Comparison of ENCODE assay signal across 1 cellular context in genomic region chr1:51296379-51297357, GRCh38.
TF ChIP-seq lines count a peak whose summit lies in the region.

No MANE protein-coding gene starts in this region.

TF ChIP-seq in HepG2, 621 proteins besides CTCF, POLR2A, EP300 and RAD21 (continued from another document and continues in another):
- no peak for TF ChIP-seq ZNF841 (CRISPR knock-in tag; IDR thresholded peaks at IDR 0.05; ENCODE audit: borderline replicate concordance)
- TF ChIP-seq ZNF562 (CRISPR knock-in tag; IDR thresholded peaks at IDR 0.05; ENCODE audit: borderline replicate concordance): no peak
- TF ChIP-seq HES4 (CRISPR knock-in tag; IDR thresholded peaks at IDR 0.05; ENCODE audit: borderline replicate concordance): no peak
- TF ChIP-seq, protein P1, sequence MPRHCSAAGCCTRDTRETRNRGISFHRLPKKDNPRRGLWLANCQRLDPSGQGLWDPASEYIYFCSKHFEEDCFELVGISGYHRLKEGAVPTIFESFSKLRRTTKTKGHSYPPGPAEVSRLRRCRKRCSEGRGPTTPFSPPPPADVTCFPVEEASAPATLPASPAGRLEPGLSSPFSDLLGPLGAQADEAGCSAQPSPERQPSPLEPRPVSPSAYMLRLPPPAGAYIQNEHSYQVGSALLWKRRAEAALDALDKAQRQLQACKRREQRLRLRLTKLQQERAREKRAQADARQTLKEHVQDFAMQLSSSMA (CRISPR knock-in tag; IDR thresholded peaks at IDR 0.05): no peak
- TF ChIP-seq TOPORS (CRISPR knock-in tag; IDR thresholded peaks at IDR 0.05): no peak
- no peak for TF ChIP-seq MED1 (CRISPR knock-in tag; IDR thresholded peaks at IDR 0.05)
- no peak for TF ChIP-seq ZNF17 (CRISPR knock-in tag; IDR thresholded peaks at IDR 0.05)
- TF ChIP-seq, protein P2, sequence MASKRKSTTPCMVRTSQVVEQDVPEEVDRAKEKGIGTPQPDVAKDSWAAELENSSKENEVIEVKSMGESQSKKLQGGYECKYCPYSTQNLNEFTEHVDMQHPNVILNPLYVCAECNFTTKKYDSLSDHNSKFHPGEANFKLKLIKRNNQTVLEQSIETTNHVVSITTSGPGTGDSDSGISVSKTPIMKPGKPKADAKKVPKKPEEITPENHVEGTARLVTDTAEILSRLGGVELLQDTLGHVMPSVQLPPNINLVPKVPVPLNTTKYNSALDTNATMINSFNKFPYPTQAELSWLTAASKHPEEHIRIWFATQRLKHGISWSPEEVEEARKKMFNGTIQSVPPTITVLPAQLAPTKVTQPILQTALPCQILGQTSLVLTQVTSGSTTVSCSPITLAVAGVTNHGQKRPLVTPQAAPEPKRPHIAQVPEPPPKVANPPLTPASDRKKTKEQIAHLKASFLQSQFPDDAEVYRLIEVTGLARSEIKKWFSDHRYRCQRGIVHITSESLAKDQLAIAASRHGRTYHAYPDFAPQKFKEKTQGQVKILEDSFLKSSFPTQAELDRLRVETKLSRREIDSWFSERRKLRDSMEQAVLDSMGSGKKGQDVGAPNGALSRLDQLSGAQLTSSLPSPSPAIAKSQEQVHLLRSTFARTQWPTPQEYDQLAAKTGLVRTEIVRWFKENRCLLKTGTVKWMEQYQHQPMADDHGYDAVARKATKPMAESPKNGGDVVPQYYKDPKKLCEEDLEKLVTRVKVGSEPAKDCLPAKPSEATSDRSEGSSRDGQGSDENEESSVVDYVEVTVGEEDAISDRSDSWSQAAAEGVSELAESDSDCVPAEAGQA (IDR thresholded peaks at IDR 0.05; ENCODE audit: low read depth): no peak
- TF ChIP-seq, protein P2 (CRISPR knock-in tag; IDR thresholded peaks at IDR 0.05; ENCODE audit: borderline replicate concordance): no peak
- TF ChIP-seq, protein P3, sequence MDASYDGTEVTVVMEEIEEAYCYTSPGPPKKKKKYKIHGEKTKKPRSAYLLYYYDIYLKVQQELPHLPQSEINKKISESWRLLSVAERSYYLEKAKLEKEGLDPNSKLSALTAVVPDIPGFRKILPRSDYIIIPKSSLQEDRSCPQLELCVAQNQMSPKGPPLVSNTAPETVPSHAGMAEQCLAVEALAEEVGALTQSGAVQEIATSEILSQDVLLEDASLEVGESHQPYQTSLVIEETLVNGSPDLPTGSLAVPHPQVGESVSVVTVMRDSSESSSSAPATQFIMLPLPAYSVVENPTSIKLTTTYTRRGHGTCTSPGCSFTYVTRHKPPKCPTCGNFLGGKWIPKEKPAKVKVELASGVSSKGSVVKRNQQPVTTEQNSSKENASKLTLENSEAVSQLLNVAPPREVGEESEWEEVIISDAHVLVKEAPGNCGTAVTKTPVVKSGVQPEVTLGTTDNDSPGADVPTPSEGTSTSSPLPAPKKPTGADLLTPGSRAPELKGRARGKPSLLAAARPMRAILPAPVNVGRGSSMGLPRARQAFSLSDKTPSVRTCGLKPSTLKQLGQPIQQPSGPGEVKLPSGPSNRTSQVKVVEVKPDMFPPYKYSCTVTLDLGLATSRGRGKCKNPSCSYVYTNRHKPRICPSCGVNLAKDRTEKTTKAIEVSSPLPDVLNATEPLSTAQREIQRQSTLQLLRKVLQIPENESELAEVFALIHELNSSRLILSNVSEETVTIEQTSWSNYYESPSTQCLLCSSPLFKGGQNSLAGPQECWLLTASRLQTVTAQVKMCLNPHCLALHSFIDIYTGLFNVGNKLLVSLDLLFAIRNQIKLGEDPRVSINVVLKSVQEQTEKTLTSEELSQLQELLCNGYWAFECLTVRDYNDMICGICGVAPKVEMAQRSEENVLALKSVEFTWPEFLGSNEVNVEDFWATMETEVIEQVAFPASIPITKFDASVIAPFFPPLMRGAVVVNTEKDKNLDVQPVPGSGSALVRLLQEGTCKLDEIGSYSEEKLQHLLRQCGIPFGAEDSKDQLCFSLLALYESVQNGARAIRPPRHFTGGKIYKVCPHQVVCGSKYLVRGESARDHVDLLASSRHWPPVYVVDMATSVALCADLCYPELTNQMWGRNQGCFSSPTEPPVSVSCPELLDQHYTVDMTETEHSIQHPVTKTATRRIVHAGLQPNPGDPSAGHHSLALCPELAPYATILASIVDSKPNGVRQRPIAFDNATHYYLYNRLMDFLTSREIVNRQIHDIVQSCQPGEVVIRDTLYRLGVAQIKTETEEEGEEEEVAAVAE (CRISPR knock-in tag; IDR thresholded peaks at IDR 0.05; ENCODE audit: borderline replicate concordance): no peak; the same call in 1 of the 2 replicates
- no peak for TF ChIP-seq WIZ (CRISPR knock-in tag; IDR thresholded peaks at IDR 0.05)
- no peak for TF ChIP-seq PHF21A (CRISPR knock-in tag; IDR thresholded peaks at IDR 0.05)
- TF ChIP-seq ETV5 (CRISPR knock-in tag; IDR thresholded peaks at IDR 0.05; ENCODE audit: borderline replicate concordance): peak; percentile 77
- TF ChIP-seq DMAP1 (CRISPR knock-in tag; IDR thresholded peaks at IDR 0.05): peak; percentile 28; the same call in 1 of the 2 replicates
- no peak for TF ChIP-seq PAXIP1 (CRISPR knock-in tag; conservative IDR thresholded peaks at IDR 0.05)
- TF ChIP-seq KDM5A (IDR thresholded peaks at IDR 0.05; ENCODE audit: borderline replicate concordance, low read length): no peak
- TF ChIP-seq TCF7 (IDR thresholded peaks at IDR 0.05; ENCODE audit: low read depth): no peak
- no peak for TF ChIP-seq NFYC (CRISPR knock-in tag; IDR thresholded peaks at IDR 0.05)
- TF ChIP-seq RNF2 (conservative IDR thresholded peaks at IDR 0.05; ENCODE audit: low read depth): no peak
- TF ChIP-seq, protein P4, sequence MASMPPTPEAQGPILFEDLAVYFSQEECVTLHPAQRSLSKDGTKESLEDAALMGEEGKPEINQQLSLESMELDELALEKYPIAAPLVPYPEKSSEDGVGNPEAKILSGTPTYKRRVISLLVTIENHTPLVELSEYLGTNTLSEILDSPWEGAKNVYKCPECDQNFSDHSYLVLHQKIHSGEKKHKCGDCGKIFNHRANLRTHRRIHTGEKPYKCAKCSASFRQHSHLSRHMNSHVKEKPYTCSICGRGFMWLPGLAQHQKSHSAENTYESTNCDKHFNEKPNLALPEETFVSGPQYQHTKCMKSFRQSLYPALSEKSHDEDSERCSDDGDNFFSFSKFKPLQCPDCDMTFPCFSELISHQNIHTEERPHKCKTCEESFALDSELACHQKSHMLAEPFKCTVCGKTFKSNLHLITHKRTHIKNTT (CRISPR knock-in tag; IDR thresholded peaks at IDR 0.05): no peak
- TF ChIP-seq ZUFSP (CRISPR knock-in tag; IDR thresholded peaks at IDR 0.05; ENCODE audit: borderline replicate concordance): no peak
- TF ChIP-seq ZBTB42 (CRISPR knock-in tag; IDR thresholded peaks at IDR 0.05): no peak
- TF ChIP-seq FOXA1 (IDR thresholded peaks at IDR 0.05): no peak
- no peak for TF ChIP-seq FOXA1 (CRISPR knock-in tag; IDR thresholded peaks at IDR 0.05)
- no peak for TF ChIP-seq RXRA (CRISPR knock-in tag; IDR thresholded peaks at IDR 0.05)
- peak; percentile 45; the same call in 1 of the 2 replicates for TF ChIP-seq SALL1 (CRISPR knock-in tag; IDR thresholded peaks at IDR 0.05)
- TF ChIP-seq, protein P5, sequence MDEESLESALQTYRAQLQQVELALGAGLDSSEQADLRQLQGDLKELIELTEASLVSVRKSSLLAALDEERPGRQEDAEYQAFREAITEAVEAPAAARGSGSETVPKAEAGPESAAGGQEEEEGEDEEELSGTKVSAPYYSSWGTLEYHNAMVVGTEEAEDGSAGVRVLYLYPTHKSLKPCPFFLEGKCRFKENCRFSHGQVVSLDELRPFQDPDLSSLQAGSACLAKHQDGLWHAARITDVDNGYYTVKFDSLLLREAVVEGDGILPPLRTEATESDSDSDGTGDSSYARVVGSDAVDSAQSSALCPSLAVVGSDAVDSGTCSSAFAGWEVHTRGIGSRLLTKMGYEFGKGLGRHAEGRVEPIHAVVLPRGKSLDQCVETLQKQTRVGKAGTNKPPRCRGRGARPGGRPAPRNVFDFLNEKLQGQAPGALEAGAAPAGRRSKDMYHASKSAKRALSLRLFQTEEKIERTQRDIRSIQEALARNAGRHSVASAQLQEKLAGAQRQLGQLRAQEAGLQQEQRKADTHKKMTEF (CRISPR knock-in tag; IDR thresholded peaks at IDR 0.05): peak; percentile 46
- TF ChIP-seq, protein P6, sequence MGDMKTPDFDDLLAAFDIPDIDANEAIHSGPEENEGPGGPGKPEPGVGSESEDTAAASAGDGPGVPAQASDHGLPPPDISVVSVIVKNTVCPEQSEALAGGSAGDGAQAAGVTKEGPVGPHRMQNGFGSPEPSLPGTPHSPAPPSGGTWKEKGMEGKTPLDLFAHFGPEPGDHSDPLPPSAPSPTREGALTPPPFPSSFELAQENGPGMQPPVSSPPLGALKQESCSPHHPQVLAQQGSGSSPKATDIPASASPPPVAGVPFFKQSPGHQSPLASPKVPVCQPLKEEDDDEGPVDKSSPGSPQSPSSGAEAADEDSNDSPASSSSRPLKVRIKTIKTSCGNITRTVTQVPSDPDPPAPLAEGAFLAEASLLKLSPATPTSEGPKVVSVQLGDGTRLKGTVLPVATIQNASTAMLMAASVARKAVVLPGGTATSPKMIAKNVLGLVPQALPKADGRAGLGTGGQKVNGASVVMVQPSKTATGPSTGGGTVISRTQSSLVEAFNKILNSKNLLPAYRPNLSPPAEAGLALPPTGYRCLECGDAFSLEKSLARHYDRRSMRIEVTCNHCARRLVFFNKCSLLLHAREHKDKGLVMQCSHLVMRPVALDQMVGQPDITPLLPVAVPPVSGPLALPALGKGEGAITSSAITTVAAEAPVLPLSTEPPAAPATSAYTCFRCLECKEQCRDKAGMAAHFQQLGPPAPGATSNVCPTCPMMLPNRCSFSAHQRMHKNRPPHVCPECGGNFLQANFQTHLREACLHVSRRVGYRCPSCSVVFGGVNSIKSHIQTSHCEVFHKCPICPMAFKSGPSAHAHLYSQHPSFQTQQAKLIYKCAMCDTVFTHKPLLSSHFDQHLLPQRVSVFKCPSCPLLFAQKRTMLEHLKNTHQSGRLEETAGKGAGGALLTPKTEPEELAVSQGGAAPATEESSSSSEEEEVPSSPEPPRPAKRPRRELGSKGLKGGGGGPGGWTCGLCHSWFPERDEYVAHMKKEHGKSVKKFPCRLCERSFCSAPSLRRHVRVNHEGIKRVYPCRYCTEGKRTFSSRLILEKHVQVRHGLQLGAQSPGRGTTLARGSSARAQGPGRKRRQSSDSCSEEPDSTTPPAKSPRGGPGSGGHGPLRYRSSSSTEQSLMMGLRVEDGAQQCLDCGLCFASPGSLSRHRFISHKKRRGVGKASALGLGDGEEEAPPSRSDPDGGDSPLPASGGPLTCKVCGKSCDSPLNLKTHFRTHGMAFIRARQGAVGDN (CRISPR knock-in tag; IDR thresholded peaks at IDR 0.05): peak; percentile 76
- TF ChIP-seq ZNF878 (CRISPR knock-in tag; IDR thresholded peaks at IDR 0.05): no peak
- TF ChIP-seq SOX13 (IDR thresholded peaks at IDR 0.05): no peak
- peak in 1 of 2 experiments; percentile 11; a peak in 1 of 4 replicates for TF ChIP-seq SOX13 (CRISPR knock-in tag; conservative IDR thresholded peaks at IDR 0.05 in 1 of 2, IDR thresholded peaks at IDR 0.05 in 1 of 2)
- TF ChIP-seq, protein P7, sequence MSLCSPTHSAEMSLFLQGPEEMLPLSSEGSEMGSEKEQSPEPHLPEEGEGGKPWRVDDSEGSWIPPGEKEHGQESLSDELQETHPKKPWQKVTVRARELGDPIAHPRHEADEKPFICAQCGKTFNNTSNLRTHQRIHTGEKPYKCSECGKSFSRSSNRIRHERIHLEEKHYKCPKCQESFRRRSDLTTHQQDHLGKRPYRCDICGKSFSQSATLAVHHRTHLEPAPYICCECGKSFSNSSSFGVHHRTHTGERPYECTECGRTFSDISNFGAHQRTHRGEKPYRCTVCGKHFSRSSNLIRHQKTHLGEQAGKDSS (CRISPR knock-in tag; IDR thresholded peaks at IDR 0.05; ENCODE audit: borderline replicate concordance, low read depth): no peak; the same call in 1 of the 2 replicates
- 0 out of 2 replicates have a peak, but pooled peaks have one; percentile 68 for TF ChIP-seq ZNF124 (CRISPR knock-in tag; IDR thresholded peaks at IDR 0.05)
- TF ChIP-seq ZEB1 (IDR thresholded peaks at IDR 0.05; ENCODE audit: insufficient replicate concordance, low read depth): no peak
